1 cellular context compared by ENCODE assay signal in the genomic region with DNA sequence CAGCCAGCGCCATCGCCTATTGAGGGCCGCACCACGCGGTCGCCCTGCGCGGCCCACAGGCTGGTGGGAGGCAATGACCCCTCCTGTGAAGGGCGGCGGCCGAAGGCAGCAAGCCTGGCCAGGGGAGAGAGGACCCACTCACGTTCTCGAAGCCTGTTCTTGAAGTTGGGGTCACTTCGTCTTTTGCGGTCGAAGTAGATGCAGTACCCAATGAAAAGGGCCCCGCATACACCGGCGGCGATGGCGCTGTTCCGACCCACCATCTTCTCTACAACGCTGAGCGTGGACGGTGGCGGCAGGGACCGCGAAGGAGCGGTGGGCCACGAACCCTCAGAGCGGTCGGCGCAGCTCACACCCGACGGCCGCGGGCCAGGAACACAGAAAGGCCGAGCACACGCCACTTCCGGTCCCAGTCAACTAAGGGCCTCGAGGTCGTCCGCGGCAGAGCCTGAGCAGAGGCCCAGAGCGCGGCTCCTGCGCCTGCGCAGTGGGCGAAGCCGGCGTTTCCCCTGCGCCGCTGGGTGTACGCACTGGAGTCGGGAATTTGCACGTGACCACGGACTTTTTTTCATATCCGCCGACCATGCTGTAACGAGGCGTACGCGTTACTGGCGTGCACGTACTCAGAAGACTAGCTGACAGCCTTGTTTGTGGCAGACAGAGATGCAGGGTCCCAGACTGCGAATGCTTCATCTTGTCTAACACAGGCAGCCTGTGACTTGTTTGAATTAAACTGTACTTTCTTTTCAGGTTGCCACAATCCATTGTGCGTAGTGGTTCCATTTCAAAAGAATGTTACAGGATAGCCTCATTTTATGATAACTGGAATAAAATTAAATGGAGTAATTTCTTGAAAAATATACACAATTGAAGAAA.
A peak's percentile ranks its signal among the peaks of the same experiment; 100 is the strongest.
TF ChIP-seq lines count a peak whose summit lies in the region.

A gene (minus strand): TSS at position 385 of the 876 bp plus-strand sequence. CDS start 122 bp downstream, at position 263.

TF ChIP-seq in HepG2, 621 proteins besides CTCF, POLR2A, EP300 and RAD21 (continued from another document and continues in another):
- TF ChIP-seq, protein P1, sequence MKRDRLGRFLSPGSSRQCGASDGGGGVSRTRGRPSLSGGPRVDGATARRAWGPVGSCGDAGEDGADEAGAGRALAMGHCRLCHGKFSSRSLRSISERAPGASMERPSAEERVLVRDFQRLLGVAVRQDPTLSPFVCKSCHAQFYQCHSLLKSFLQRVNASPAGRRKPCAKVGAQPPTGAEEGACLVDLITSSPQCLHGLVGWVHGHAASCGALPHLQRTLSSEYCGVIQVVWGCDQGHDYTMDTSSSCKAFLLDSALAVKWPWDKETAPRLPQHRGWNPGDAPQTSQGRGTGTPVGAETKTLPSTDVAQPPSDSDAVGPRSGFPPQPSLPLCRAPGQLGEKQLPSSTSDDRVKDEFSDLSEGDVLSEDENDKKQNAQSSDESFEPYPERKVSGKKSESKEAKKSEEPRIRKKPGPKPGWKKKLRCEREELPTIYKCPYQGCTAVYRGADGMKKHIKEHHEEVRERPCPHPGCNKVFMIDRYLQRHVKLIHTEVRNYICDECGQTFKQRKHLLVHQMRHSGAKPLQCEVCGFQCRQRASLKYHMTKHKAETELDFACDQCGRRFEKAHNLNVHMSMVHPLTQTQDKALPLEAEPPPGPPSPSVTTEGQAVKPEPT (CRISPR knock-in tag; IDR thresholded peaks at IDR 0.05; ENCODE audit: low read depth) = peak; percentile 85
- TF ChIP-seq ZSCAN29 (CRISPR knock-in tag; conservative IDR thresholded peaks at IDR 0.05) (no peak), ZNF354B (CRISPR knock-in tag; IDR thresholded peaks at IDR 0.05) (peak; percentile 15), ZNF224 (CRISPR knock-in tag; IDR thresholded peaks at IDR 0.05) (peak; percentile 78; the same call in 1 of the 2 replicates), NFKB2 (CRISPR knock-in tag; IDR thresholded peaks at IDR 0.05; ENCODE audit: borderline replicate concordance) (peak; percentile 86; the same call in 1 of the 2 replicates), SMARCE1 (IDR thresholded peaks at IDR 0.05; ENCODE audit: borderline replicate concordance) (no peak), RBM22 (optimal IDR thresholded peaks at IDR 0.05; ENCODE audit: low read length) (peak; percentile 47), ZNF138 (CRISPR knock-in tag; IDR thresholded peaks at IDR 0.05; ENCODE audit: low read depth) (peak; percentile 91; the same call in 1 of the 2 replicates), ZFP90 (CRISPR knock-in tag; IDR thresholded peaks at IDR 0.05; ENCODE audit: borderline replicate concordance) (peak; percentile 64), ATF7-NPFF (CRISPR knock-in tag; IDR thresholded peaks at IDR 0.05; ENCODE audit: low read depth) (peak; percentile 94; the same call in 1 of the 2 replicates), ZNF468 (CRISPR knock-in tag; IDR thresholded peaks at IDR 0.05) (no peak), ZNF501 (CRISPR knock-in tag; IDR thresholded peaks at IDR 0.05) (peak; percentile 88), THYN1 (CRISPR knock-in tag; IDR thresholded peaks at IDR 0.05; ENCODE audit: borderline replicate concordance, low read depth) (no peak), DNMT3B (CRISPR knock-in tag; conservative IDR thresholded peaks at IDR 0.05) (no peak; the same call in none of the 2 replicates), ZNF17 (CRISPR knock-in tag; IDR thresholded peaks at IDR 0.05) (no peak), POLR2AphosphoS2 (IDR thresholded peaks at IDR 0.05; ENCODE audit: low read depth, low read length) (0 out of 2 replicates have a peak, but pooled peaks have one; percentile 52), KDM1A (CRISPR knock-in tag; IDR thresholded peaks at IDR 0.05) (no peak), U2AF1 (optimal IDR thresholded peaks at IDR 0.05; ENCODE audit: low read depth, low read length) (peak; percentile 75), MED8 (CRISPR knock-in tag; IDR thresholded peaks at IDR 0.05; ENCODE audit: insufficient replicate concordance) (no peak), ZFP62 (CRISPR knock-in tag; IDR thresholded peaks at IDR 0.05) (no peak), HNRNPUL1 (IDR thresholded peaks at IDR 0.05; ENCODE audit: low read depth, low read length) (no peak; the same call in 1 of the 2 replicates), MIER2 (CRISPR knock-in tag; IDR thresholded peaks at IDR 0.05) (no peak), HNRNPLL (IDR thresholded peaks at IDR 0.05; ENCODE audit: low read depth, low read length, poor library complexity, severe bottlenecking) (peak; percentile 93), HOXA3 (CRISPR knock-in tag; IDR thresholded peaks at IDR 0.05) (peak; percentile 97), ISX (CRISPR knock-in tag; conservative IDR thresholded peaks at IDR 0.05) (no peak; the same call in 1 of the 2 replicates), TBL1XR1 (IDR thresholded peaks at IDR 0.05; ENCODE audit: borderline replicate concordance, low read length, partially characterized antibody) (no peak), SMYD3 (CRISPR knock-in tag; IDR thresholded peaks at IDR 0.05) (peak; percentile 79; the same call in 1 of the 2 replicates), NR2F1 (CRISPR knock-in tag; IDR thresholded peaks at IDR 0.05) (peak in 1 of 2 experiments; percentile 16; a peak in 1 of 4 replicates), EED (CRISPR knock-in tag; IDR thresholded peaks at IDR 0.05) (peak; percentile 74; the same call in 1 of the 2 replicates), NCOA1 (CRISPR knock-in tag; IDR thresholded peaks at IDR 0.05) (peak; percentile 74; the same call in 1 of the 2 replicates), CBX5 (CRISPR knock-in tag; IDR thresholded peaks at IDR 0.05; ENCODE audit: borderline replicate concordance) (peak; percentile 66; the same call in 1 of the 2 replicates), ZNF790 (CRISPR knock-in tag; IDR thresholded peaks at IDR 0.05; ENCODE audit: borderline replicate concordance) (peak; percentile 95; the same call in 1 of the 2 replicates), PTBP1 (IDR thresholded peaks at IDR 0.05; ENCODE audit: low read depth, low read length, poor library complexity, severe bottlenecking) (no peak), EEA1 (CRISPR knock-in tag; IDR thresholded peaks at IDR 0.05; ENCODE audit: borderline replicate concordance) (peak; percentile 85; the same call in 1 of the 2 replicates)
- TF ChIP-seq, protein P2, sequence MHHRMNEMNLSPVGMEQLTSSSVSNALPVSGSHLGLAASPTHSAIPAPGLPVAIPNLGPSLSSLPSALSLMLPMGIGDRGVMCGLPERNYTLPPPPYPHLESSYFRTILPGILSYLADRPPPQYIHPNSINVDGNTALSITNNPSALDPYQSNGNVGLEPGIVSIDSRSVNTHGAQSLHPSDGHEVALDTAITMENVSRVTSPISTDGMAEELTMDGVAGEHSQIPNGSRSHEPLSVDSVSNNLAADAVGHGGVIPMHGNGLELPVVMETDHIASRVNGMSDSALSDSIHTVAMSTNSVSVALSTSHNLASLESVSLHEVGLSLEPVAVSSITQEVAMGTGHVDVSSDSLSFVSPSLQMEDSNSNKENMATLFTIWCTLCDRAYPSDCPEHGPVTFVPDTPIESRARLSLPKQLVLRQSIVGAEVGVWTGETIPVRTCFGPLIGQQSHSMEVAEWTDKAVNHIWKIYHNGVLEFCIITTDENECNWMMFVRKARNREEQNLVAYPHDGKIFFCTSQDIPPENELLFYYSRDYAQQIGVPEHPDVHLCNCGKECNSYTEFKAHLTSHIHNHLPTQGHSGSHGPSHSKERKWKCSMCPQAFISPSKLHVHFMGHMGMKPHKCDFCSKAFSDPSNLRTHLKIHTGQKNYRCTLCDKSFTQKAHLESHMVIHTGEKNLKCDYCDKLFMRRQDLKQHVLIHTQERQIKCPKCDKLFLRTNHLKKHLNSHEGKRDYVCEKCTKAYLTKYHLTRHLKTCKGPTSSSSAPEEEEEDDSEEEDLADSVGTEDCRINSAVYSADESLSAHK (CRISPR knock-in tag; IDR thresholded peaks at IDR 0.05; ENCODE audit: borderline replicate concordance) = no peak
- TF ChIP-seq, protein P3, sequence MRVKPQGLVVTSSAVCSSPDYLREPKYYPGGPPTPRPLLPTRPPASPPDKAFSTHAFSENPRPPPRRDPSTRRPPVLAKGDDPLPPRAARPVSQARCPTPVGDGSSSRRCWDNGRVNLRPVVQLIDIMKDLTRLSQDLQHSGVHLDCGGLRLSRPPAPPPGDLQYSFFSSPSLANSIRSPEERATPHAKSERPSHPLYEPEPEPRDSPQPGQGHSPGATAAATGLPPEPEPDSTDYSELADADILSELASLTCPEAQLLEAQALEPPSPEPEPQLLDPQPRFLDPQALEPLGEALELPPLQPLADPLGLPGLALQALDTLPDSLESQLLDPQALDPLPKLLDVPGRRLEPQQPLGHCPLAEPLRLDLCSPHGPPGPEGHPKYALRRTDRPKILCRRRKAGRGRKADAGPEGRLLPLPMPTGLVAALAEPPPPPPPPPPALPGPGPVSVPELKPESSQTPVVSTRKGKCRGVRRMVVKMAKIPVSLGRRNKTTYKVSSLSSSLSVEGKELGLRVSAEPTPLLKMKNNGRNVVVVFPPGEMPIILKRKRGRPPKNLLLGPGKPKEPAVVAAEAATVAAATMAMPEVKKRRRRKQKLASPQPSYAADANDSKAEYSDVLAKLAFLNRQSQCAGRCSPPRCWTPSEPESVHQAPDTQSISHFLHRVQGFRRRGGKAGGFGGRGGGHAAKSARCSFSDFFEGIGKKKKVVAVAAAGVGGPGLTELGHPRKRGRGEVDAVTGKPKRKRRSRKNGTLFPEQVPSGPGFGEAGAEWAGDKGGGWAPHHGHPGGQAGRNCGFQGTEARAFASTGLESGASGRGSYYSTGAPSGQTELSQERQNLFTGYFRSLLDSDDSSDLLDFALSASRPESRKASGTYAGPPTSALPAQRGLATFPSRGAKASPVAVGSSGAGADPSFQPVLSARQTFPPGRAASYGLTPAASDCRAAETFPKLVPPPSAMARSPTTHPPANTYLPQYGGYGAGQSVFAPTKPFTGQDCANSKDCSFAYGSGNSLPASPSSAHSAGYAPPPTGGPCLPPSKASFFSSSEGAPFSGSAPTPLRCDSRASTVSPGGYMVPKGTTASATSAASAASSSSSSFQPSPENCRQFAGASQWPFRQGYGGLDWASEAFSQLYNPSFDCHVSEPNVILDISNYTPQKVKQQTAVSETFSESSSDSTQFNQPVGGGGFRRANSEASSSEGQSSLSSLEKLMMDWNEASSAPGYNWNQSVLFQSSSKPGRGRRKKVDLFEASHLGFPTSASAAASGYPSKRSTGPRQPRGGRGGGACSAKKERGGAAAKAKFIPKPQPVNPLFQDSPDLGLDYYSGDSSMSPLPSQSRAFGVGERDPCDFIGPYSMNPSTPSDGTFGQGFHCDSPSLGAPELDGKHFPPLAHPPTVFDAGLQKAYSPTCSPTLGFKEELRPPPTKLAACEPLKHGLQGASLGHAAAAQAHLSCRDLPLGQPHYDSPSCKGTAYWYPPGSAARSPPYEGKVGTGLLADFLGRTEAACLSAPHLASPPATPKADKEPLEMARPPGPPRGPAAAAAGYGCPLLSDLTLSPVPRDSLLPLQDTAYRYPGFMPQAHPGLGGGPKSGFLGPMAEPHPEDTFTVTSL (CRISPR knock-in tag; IDR thresholded peaks at IDR 0.05; ENCODE audit: borderline replicate concordance) = no peak
- TF ChIP-seq, protein P4, sequence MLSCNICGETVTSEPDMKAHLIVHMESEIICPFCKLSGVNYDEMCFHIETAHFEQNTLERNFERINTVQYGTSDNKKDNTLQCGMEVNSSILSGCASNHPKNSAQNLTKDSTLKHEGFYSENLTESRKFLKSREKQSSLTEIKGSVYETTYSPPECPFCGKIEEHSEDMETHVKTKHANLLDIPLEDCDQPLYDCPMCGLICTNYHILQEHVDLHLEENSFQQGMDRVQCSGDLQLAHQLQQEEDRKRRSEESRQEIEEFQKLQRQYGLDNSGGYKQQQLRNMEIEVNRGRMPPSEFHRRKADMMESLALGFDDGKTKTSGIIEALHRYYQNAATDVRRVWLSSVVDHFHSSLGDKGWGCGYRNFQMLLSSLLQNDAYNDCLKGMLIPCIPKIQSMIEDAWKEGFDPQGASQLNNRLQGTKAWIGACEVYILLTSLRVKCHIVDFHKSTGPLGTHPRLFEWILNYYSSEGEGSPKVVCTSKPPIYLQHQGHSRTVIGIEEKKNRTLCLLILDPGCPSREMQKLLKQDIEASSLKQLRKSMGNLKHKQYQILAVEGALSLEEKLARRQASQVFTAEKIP (CRISPR knock-in tag; IDR thresholded peaks at IDR 0.05; ENCODE audit: borderline replicate concordance) = no peak
- TF ChIP-seq, protein P5, sequence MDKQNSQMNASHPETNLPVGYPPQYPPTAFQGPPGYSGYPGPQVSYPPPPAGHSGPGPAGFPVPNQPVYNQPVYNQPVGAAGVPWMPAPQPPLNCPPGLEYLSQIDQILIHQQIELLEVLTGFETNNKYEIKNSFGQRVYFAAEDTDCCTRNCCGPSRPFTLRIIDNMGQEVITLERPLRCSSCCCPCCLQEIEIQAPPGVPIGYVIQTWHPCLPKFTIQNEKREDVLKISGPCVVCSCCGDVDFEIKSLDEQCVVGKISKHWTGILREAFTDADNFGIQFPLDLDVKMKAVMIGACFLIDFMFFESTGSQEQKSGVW (CRISPR knock-in tag; IDR thresholded peaks at IDR 0.05; ENCODE audit: borderline replicate concordance) = no peak
- TF ChIP-seq, protein P6, sequence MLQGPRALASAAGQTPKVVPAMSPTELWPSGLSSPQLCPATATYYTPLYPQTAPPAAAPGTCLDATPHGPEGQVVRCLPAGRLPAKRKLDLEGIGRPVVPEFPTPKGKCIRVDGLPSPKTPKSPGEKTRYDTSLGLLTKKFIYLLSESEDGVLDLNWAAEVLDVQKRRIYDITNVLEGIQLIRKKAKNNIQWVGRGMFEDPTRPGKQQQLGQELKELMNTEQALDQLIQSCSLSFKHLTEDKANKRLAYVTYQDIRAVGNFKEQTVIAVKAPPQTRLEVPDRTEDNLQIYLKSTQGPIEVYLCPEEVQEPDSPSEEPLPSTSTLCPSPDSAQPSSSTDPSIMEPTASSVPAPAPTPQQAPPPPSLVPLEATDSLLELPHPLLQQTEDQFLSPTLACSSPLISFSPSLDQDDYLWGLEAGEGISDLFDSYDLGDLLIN (CRISPR knock-in tag; IDR thresholded peaks at IDR 0.05; ENCODE audit: borderline replicate concordance) = peak; percentile 87; the same call in 1 of the 2 replicates
- TF ChIP-seq, protein P7, sequence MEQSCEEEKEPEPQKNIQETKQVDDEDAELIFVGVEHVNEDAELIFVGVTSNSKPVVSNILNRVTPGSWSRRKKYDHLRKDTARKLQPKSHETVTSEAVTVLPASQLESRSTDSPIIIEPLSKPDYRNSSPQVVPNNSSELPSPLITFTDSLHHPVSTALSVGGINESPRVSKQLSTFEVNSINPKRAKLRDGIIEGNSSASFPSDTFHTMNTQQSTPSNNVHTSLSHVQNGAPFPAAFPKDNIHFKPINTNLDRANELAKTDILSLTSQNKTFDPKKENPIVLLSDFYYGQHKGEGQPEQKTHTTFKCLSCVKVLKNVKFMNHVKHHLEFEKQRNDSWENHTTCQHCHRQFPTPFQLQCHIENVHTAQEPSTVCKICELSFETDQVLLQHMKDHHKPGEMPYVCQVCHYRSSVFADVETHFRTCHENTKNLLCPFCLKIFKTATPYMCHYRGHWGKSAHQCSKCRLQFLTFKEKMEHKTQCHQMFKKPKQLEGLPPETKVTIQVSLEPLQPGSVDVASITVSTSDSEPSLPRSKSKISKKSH (CRISPR knock-in tag; IDR thresholded peaks at IDR 0.05; ENCODE audit: borderline replicate concordance) = peak; percentile 94; the same call in 1 of the 2 replicates
